ENCODE assay signal across 38 cellular contexts in genomic region chr16:56530872-56531271, GRCh38. TPM values are rescaled to one million over a fixed set of nuclear protein-coding genes. Genes with fewer than 3 reads are reported as not detected.
DNase-seq lines count a peak whose midpoint lies in the region; ATAC-seq and TF ChIP-seq lines count a peak whose summit lies in the region.
"Had no signal": no experiment of that assay in that cellular context is flagged by ENCODE, and none has a peak within 500 bp of the region (broad histone marks: within the 10 kb centered on the region; RNA-seq: fewer than 3 reads in every experiment).

No MANE protein-coding gene starts in this region.

- H3K27ac ChIP-seq in HCT116 (ENCODE audit: low read depth, low read length) (no peak overlapping the region), RWPE1 (peak overlapping the region; percentile 38; the same call in 1 of the 2 replicates), foreskin keratinocyte (no peak overlapping the region), psoas muscle (no peak overlapping the region)
- H3K27ac ChIP-seq: esophagus muscularis mucosa, heart left ventricle, skin epidermis had no signal

- no peaks in the 10 kb centered on the region for H3K79me2 ChIP-seq in HCT116 (ENCODE audit: insufficient read depth, low read length)

- CTCF ChIA-PET in HCT116 (lab: Charles Lee): no interaction called here
- CTCF ChIA-PET in RWPE1 (lab: Yijun Ruan, JAX): interaction anchor here (0.5 to 0.9 kb wide), 2 partner anchors 73 to 91 kb away, joined by 3 to 4 read pairs; no protein-coding TSS in a partner anchor

- H3K9me3 ChIP-seq in HCT116 (ENCODE audit: control insufficient read depth in 1 of 2, insufficient read depth in 1 of 2, low read depth in 1 of 2, low read length in 2 of 2): no peaks in the 10 kb centered on the region
- H3K9me3 ChIP-seq in psoas muscle: no peaks in the 10 kb centered on the region
- H3K9me3 ChIP-seq: esophagus muscularis mucosa, heart left ventricle had no signal

- H3K4me3 ChIP-seq in HCT116 (replicated peaks in 1 of 2; ENCODE audit: low read depth in 1 of 2, low read length in 2 of 2) (no peak overlapping the region), psoas muscle (no peak overlapping the region)
- H3K4me3 ChIP-seq: esophagus muscularis mucosa, heart left ventricle, lung, skin epidermis had no signal

- TF ChIP-seq POLR2A in HCT116 (IDR thresholded peaks at IDR 0.05; ENCODE audit: borderline replicate concordance, extremely low read depth, insufficient read depth, insufficient read length): no peak

- H3K36me3 ChIP-seq in HCT116 (ENCODE audit: control insufficient read depth in 1 of 2, insufficient read depth in 2 of 2, low read length in 2 of 2) (no peaks in the 10 kb centered on the region), psoas muscle (ENCODE audit: insufficient read depth in 1 of 2, low read depth in 1 of 2) (no peaks in the 10 kb centered on the region)
- H3K36me3 ChIP-seq: esophagus muscularis mucosa, heart left ventricle had no signal

- peaks cover 0 to 5% (median 0%) of the 10 kb centered on the region in 3 donors for H3K36me3 Mint-ChIP-seq in immature natural killer cell
- H3K36me3 Mint-ChIP-seq: natural killer cell treated with Interleukin-12 subunit alpha and Interleukin-12 subunit beta and Interleukin-15 and Interleukin-18, amount 100 ng/mL, for 72 hours had no signal

- no peak overlapping the region for H3K9ac ChIP-seq in HCT116 (ENCODE audit: low read length)

- no peaks in the 10 kb centered on the region for H3K9me2 ChIP-seq in HCT116 (ENCODE audit: insufficient read depth)

- H3K27me3 Mint-ChIP-seq in immature natural killer cell (ENCODE audit: low read depth in 3 of 3): peaks cover 0 to 3% (median 3%) of the 10 kb centered on the region in 3 donors

- H3K4me3 Mint-ChIP-seq in immature natural killer cell: no peak overlapping the region
- H3K4me3 Mint-ChIP-seq: activated CD4-positive, alpha-beta memory T cell treated with anti-CD3 and anti-CD28 coated beads, Interleukin-2, amount 10 ng/mL, durations not matched to agents 7 days and 5 days; activated naive CD4-positive, alpha-beta T cell treated with anti-CD3 and anti-CD28 coated beads for 36 hours; activated T-helper 1 cell treated with anti-CD3 and anti-CD28 coated beads, Interleukin-12 subunit alpha, Interleukin-12 subunit beta, Interleukin-2, Interleukin-4 antibody, amounts not matched to agents 30 ng/mL and 10 ng/mL and 1 ng/mL, durations not matched to agents 14 hours and 24 hours and 36 hours; central memory CD8-positive, alpha-beta T cell; endodermal cell; H9; natural killer cell treated with Interleukin-12 subunit alpha and Interleukin-12 subunit beta and Interleukin-15 and Interleukin-18, amount 100 ng/mL, for 72 hours had no signal

- no peak overlapping the region for H2AFZ ChIP-seq in HCT116 (ENCODE audit: low read depth, low read length, poor library complexity, severe bottlenecking)

- intact Hi-C loops in HCT116 (cut with micrococcal nuclease) (no loop called here), psoas muscle (cut with DNase I) (no loop called here)

- RAD21 ChIA-PET in HCT116 (lab: Charles Lee; ENCODE audit: low non-redundant PET in 1 of 2, low total read pairs in 2 of 2, uncharacterized antibody in 2 of 2, unreplicated experiment in 2 of 2): no interaction called here

- POLR2A ChIA-PET in HCT116 (lab: Charles Lee): no interaction called here
- POLR2A ChIA-PET in RWPE1 (lab: Yijun Ruan, JAX; ENCODE audit: low non-redundant PET): no interaction called here

- no TSS peak for BruUV-seq in HCT116 (replicated peaks; lab: Mats Ljungman, UMichigan)

- no peak for TF ChIP-seq RAD21 in HCT116 (IDR thresholded peaks at IDR 0.05; ENCODE audit: low read depth)

- H3K4me1 Mint-ChIP-seq in immature natural killer cell: no peaks in the 10 kb centered on the region
- H3K4me1 Mint-ChIP-seq: activated CD4-positive, alpha-beta memory T cell treated with anti-CD3 and anti-CD28 coated beads, Interleukin-2, amount 10 ng/mL, durations not matched to agents 7 days and 5 days; central memory CD8-positive, alpha-beta T cell; endodermal cell; H9 had no signal

- no peaks in the 10 kb centered on the region for H3K9me3 Mint-ChIP-seq in immature natural killer cell
- H3K9me3 Mint-ChIP-seq: activated CD4-positive, alpha-beta memory T cell treated with anti-CD3 and anti-CD28 coated beads, Interleukin-2, amount 10 ng/mL, durations not matched to agents 7 days and 5 days; activated naive CD4-positive, alpha-beta T cell treated with anti-CD3 and anti-CD28 coated beads for 36 hours; activated T-helper 1 cell treated with anti-CD3 and anti-CD28 coated beads, Interleukin-12 subunit alpha, Interleukin-12 subunit beta, Interleukin-2, Interleukin-4 antibody, amounts not matched to agents 30 ng/mL and 10 ng/mL and 1 ng/mL, durations not matched to agents 14 hours and 24 hours and 36 hours; central memory CD8-positive, alpha-beta T cell; endodermal cell; H9; natural killer cell treated with Interleukin-12 subunit alpha and Interleukin-12 subunit beta and Interleukin-15 and Interleukin-18, amount 100 ng/mL, for 72 hours had no signal

- no peak for TF ChIP-seq CTCF in HCT116 (IDR thresholded peaks at IDR 0.05 in 2 of 3, conservative IDR thresholded peaks at IDR 0.05 in 1 of 3; ENCODE audit: borderline replicate concordance in 1 of 3, insufficient read depth in 1 of 3, low read depth in 2 of 3, low read length in 2 of 3)
- TF ChIP-seq CTCF in RWPE1 (conservative IDR thresholded peaks at IDR 0.05; ENCODE audit: low read depth): no peak
- no peak for TF ChIP-seq CTCF in foreskin keratinocyte (conservative IDR thresholded peaks at IDR 0.05)
- no peak for TF ChIP-seq CTCF in psoas muscle (IDR thresholded peaks at IDR 0.05)

- peak overlapping the region; percentile 18 for H3K4me2 ChIP-seq in HCT116 (ENCODE audit: low read length)

- ATAC-seq in HCT116 (no peak; the same call in 1 of the 2 replicates), foreskin keratinocyte (peak; percentile 26), GM18861 (IDR thresholded peaks at IDR 0.05; ENCODE audit: unreplicated experiment) (no peak), psoas muscle (no peak)
- ATAC-seq: heart left ventricle; left cardiac atrium; natural killer cell treated with Interleukin-12 subunit alpha and Interleukin-12 subunit beta and Interleukin-15 and Interleukin-18, amount 100 ng/mL, for 72 hours; stimulated activated naive CD8-positive, alpha-beta T cell treated with anti-CD3 and anti-CD28 coated beads, Interleukin-15, Interleukin-2, amounts not matched to agents 100 U/mL and 50 U/mL, for 24 hours had no signal

- H3K27ac Mint-ChIP-seq in immature natural killer cell: no peak overlapping the region
- H3K27ac Mint-ChIP-seq: activated CD4-positive, alpha-beta memory T cell treated with anti-CD3 and anti-CD28 coated beads, Interleukin-2, amount 10 ng/mL, durations not matched to agents 7 days and 5 days; activated naive CD4-positive, alpha-beta T cell treated with anti-CD3 and anti-CD28 coated beads for 36 hours; activated T-helper 1 cell treated with anti-CD3 and anti-CD28 coated beads, Interleukin-12 subunit alpha, Interleukin-12 subunit beta, Interleukin-2, Interleukin-4 antibody, amounts not matched to agents 30 ng/mL and 10 ng/mL and 1 ng/mL, durations not matched to agents 14 hours and 24 hours and 36 hours; endodermal cell; H9; natural killer cell treated with Interleukin-12 subunit alpha and Interleukin-12 subunit beta and Interleukin-15 and Interleukin-18, amount 100 ng/mL, for 72 hours had no signal

- no peaks in the 10 kb centered on the region for H4K20me1 ChIP-seq in HCT116 (ENCODE audit: insufficient read depth)

- 83 to 86% (median 85%) methylated on average over 1 of the region's 1 CpG for WGBS in psoas muscle, 3 donors

- peaks cover 5 to 19% of the 10 kb centered on the region in 2 experiments; a peak in 3 of 4 replicates for H3K4me1 ChIP-seq in HCT116 (ENCODE audit: control insufficient read depth in 1 of 2, insufficient read depth in 2 of 2, low read length in 2 of 2)
- peaks cover 13% of the 10 kb centered on the region for H3K4me1 ChIP-seq in foreskin keratinocyte
- H3K4me1 ChIP-seq in psoas muscle: no peaks in the 10 kb centered on the region
- H3K4me1 ChIP-seq: esophagus muscularis mucosa, heart left ventricle had no signal

- DNase-seq in A172 (ENCODE audit: low spot score) (peak; percentile 47), HCT116 (ENCODE audit: low read depth, low spot score) (no peak), RWPE1 (ENCODE audit: low spot score) (peak; percentile 35), foreskin keratinocyte (peak in 1 of 2 donors; percentile 57), immature natural killer cell (no peak), psoas muscle (no peak)
- no peak for DNase-seq in stimulated activated CD4-positive, alpha-beta T cell treated with anti-CD3 and anti-CD28 coated beads, Interleukin-12 subunit alpha, Interleukin-12 subunit beta, amount 100 ng/mL, for 4 hours
- DNase-seq: activated CD4-positive, alpha-beta memory T cell treated with anti-CD3 and anti-CD28 coated beads, Interleukin-2, amount 10 ng/mL, durations not matched to agents 7 days and 5 days; activated CD4-positive, alpha-beta T cell treated with anti-CD3 and anti-CD28 coated beads for 1 hour; activated CD8-positive, alpha-beta memory T cell treated with anti-CD3 and anti-CD28 coated beads, Interleukin-2, amount 50 U/mL, for 48 hours; activated naive CD4-positive, alpha-beta T cell treated with anti-CD3 and anti-CD28 coated beads for 36 hours; DMS153; endodermal cell; foreskin melanocyte; H9; heart left ventricle; left cardiac atrium; NCI-H1092; NCI-H1694; NCI-H2171; NCI-H510A treated with DMSO at 0.1 percent for 48 hours; OCI-M1; Right ventricle myocardium superior; stimulated activated naive CD8-positive, alpha-beta T cell treated with anti-CD3 and anti-CD28 coated beads, Interleukin-15, Interleukin-2, amounts not matched to agents 100 U/mL and 50 U/mL, for 24 hours had no signal

- no peaks in the 10 kb centered on the region; the same call in 1 of the 2 replicates for H3K27me3 ChIP-seq in HCT116 (ENCODE audit: insufficient read depth, low read length)
- no peaks in the 10 kb centered on the region for H3K27me3 ChIP-seq in foreskin keratinocyte
- H3K27me3 ChIP-seq in psoas muscle (ENCODE audit: insufficient read depth in 3 of 3, low read length in 2 of 3): no peaks in the 10 kb centered on the region

RNA-seq across cellular contexts. Expression of gene BBS2, which starts 11.0 kb away (rescaled TPM):
- 57.6 and 64.5 TPM in 2 replicates for total RNA-seq in A172 (2014; rRNA removed; shearing (Covaris generic))
- total RNA-seq in HCT116 (2021; ENCODE audit: unreplicated experiment): 26.7 TPM
- polyA plus RNA-seq in HCT116 (2012): 23.7 and 23.8 TPM in 2 replicates
- total RNA-seq in foreskin keratinocyte: 53.4 and 57.8 TPM in 2 replicates
- 22.9 and 25.4 TPM in 2 replicates for polyA plus RNA-seq in foreskin keratinocyte
- polyA plus RNA-seq in immature natural killer cell: 10 to 100 TPM; 16.9 to 25.6 (median 19.2) TPM
- total RNA-seq in psoas muscle: 10 to 100 TPM; 29.1 to 70.6 (median 39.9) TPM
- polyA plus RNA-seq in psoas muscle: 10 to 100 TPM; 19.1 to 31.0 (median 30.3) TPM

RNA-seq across cellular contexts. Expression of gene MT4, which starts 34.0 kb away (rescaled TPM):
- not detected in 2 replicates for total RNA-seq in A172 (2014; rRNA removed; shearing (Covaris generic))
- total RNA-seq in HCT116 (2021; ENCODE audit: unreplicated experiment) (not detected), foreskin keratinocyte (not detected in 2 replicates), psoas muscle (not detected)
- polyA plus RNA-seq in HCT116 (2012): not detected in 2 replicates
- polyA plus RNA-seq in foreskin keratinocyte (not detected in 2 replicates), immature natural killer cell (not detected), psoas muscle (not detected)
- total RNA-seq: activated CD4-positive, alpha-beta memory T cell treated with anti-CD3 and anti-CD28 coated beads, Interleukin-2, amount 10 ng/mL, durations not matched to agents 7 days and 5 days; activated naive CD4-positive, alpha-beta T cell treated with anti-CD3 and anti-CD28 coated beads for 36 hours; activated T-helper 1 cell treated with anti-CD3 and anti-CD28 coated beads, Interleukin-12 subunit alpha, Interleukin-12 subunit beta, Interleukin-2, Interleukin-4 antibody, amounts not matched to agents 30 ng/mL and 10 ng/mL and 1 ng/mL, durations not matched to agents 14 hours and 24 hours and 36 hours; endodermal cell; esophagus muscularis mucosa; H9; heart left ventricle; left cardiac atrium; lung; mononuclear cell; natural killer cell treated with Interleukin-12 subunit alpha and Interleukin-12 subunit beta and Interleukin-15 and Interleukin-18, amount 100 ng/mL, for 72 hours; osteoblast; Right ventricle myocardium superior; T-helper 2 cell treated with Interferon-gamma antibody and Interleukin-4, amounts not matched to agents 100 ng/mL and 5 ng/mL, for 36 hours; temporal lobe; ureter had no signal
- polyA plus RNA-seq: adipose tissue, BJ, heart left ventricle, lung had no signal

RNA-seq across cellular contexts. Expression of gene MT3, which starts 58.5 kb away (rescaled TPM):
- total RNA-seq in A172 (2014; rRNA removed; shearing (Covaris generic)): not detected in 2 replicates
- total RNA-seq in HCT116 (2021; ENCODE audit: unreplicated experiment) (not detected), foreskin keratinocyte (not detected in 2 replicates), psoas muscle (10 to 100 TPM in 1 of 4 donors, 1 to 10 TPM in 1, under 1 TPM in 1, not detected in 1; 0.57 to 10.5 (median 5.9) TPM)
- not detected in 2 replicates for polyA plus RNA-seq in HCT116 (2012)
- polyA plus RNA-seq in foreskin keratinocyte (not detected in 2 replicates), immature natural killer cell (not detected), psoas muscle (1 to 10 TPM in 2 of 3 donors, under 1 TPM in 1; 0.80 to 7.3 (median 2.5) TPM)
- total RNA-seq: endodermal cell, H9, lung, osteoblast had no signal
- polyA plus RNA-seq: BJ had no signal

Comparison
In these comparisons a context has a peak if more than half of its experiments do, and no peak if none do; other contexts are left out.
1. DNase-seq: peak in A172 (single experiment) and RWPE1 (single experiment); none in HCT116 (single experiment), immature natural killer cell (0 of 3), stimulated activated CD4-positive, alpha-beta T cell treated with anti-CD3 and anti-CD28 coated beads, Interleukin-12 subunit alpha, Interleukin-12 subunit beta, amount 100 ng/mL, for 4 hours (single experiment) and psoas muscle (0 of 2).